In the genomic region with DNA sequence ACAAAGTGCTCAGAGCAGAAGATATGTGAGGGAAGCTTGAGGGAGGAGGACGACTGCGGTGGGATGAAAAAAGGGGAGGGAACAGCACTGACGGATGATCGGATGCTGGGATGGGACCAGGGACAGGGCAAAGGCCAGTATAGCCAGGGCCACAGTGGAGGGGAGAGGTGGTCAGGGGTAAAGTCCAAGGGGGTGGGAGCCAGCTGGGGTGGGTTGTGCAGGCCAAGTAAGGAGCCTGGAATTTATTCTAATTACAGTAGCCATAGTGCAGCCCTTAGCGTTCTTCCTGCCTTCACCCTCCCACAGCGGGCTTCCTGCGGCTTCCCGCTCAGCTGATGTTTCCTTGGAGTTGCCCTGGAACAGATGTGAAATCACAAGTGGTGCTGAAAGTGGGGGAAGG, we compare ENCODE assay signal across 27 cellular contexts. TPM values are rescaled to one million over a fixed set of nuclear protein-coding genes. Genes with fewer than 3 reads are reported as not detected.
DNase-seq lines count a peak whose midpoint lies in the region; ATAC-seq, FAIRE-seq and TF ChIP-seq lines count a peak whose summit lies in the region.
"Had no signal": no experiment of that assay in that cellular context is flagged by ENCODE, and none has a peak within 500 bp of the region (broad histone marks: within the 10 kb centered on the region; RNA-seq: fewer than 3 reads in every experiment).

No MANE protein-coding gene starts in this region.

- FAIRE-seq in GM12892 (lab: Jason Lieb, UNC) = no peak

- H3K4me1 ChIP-seq in mesendoderm (ENCODE audit: control insufficient read depth, low read depth, low read length) (no peaks in the 10 kb centered on the region), left lung (no peaks in the 10 kb centered on the region)
- H3K4me1 ChIP-seq: psoas muscle had no signal

- peak; percentile 30 for DNase-seq in AG08395 (ENCODE audit: low spot score)
- DNase-seq in HuH-7 (ENCODE audit: low spot score) = peak; percentile 61
- DNase-seq in foreskin melanocyte = peak; percentile 18
- peak; percentile 28 for DNase-seq in mesendoderm
- DNase-seq in GM12892 (ENCODE audit: insufficient read length) = no peak
- no peak for DNase-seq in left lung
- no peak for DNase-seq in effector CD4-positive, alpha-beta T cell
- no peak for DNase-seq in retina
- DNase-seq: activated CD4-positive, alpha-beta T cell treated with anti-CD3 and anti-CD28 coated beads for 48 hours; activated CD8-positive, alpha-beta memory T cell treated with anti-CD3 and anti-CD28 coated beads for 24 hours; activated gamma-delta T cell; activated T-cell treated with anti-CD3 and anti-CD28 coated beads, Interleukin-2, amount 50 U/mL, for 24 hours; dorsolateral prefrontal cortex; GM23248; head of caudate nucleus; NCI-H1048; NCI-H187; NCI-H2171 treated with DMSO at 0.1 percent for 48 hours; NCI-H524; PC-9; psoas muscle; SHP77; stimulated activated CD8-positive, alpha-beta memory T cell treated with anti-CD3 and anti-CD28 coated beads, Interleukin-4, amount 100 ng/mL, for 48 hours had no signal

- H3K36me3 ChIP-seq in mesendoderm (ENCODE audit: control insufficient read depth, insufficient read depth, low read length) (no peaks in the 10 kb centered on the region), left lung (no peaks in the 10 kb centered on the region)
- H3K36me3 ChIP-seq: tibial nerve had no signal

- H3K9ac ChIP-seq in mesendoderm (ENCODE audit: low read length) = no peak overlapping the region
- H3K9ac ChIP-seq: GM23248 had no signal

- no peak overlapping the region for H3K56ac ChIP-seq in mesendoderm (ENCODE audit: low read length)

- H2BK15ac ChIP-seq in mesendoderm (replicated peaks; ENCODE audit: low read depth) = no peak overlapping the region

- no peak for TF ChIP-seq POLR2A in GM12892 (IDR thresholded peaks at IDR 0.05; ENCODE audit: low read depth, low read length)

- no peaks in the 10 kb centered on the region for H3K9me3 ChIP-seq in left lung
- H3K9me3 ChIP-seq: psoas muscle, tibial nerve had no signal

- WGBS in mesendoderm (ENCODE audit: extremely low coverage, insufficient coverage, low lambda C conversion rate) = no CpG with 5 or more reads among the region's 8 CpGs

- H3K4ac ChIP-seq in mesendoderm (ENCODE audit: low read depth, low read length) = no peak overlapping the region

- H2BK120ac ChIP-seq in mesendoderm (ENCODE audit: low read depth, low read length) = no peak overlapping the region

- intact Hi-C loops in left lung (cut with DNase I) = no loop called here

- no peak overlapping the region for H3K27ac ChIP-seq in mesendoderm (ENCODE audit: low read depth, low read length)
- H3K27ac ChIP-seq in left lung = no peak overlapping the region
- H3K27ac ChIP-seq: GM23248, PC-9, psoas muscle, tibial nerve had no signal

- no peak for TF ChIP-seq CTCF in left lung (IDR thresholded peaks at IDR 0.05)

- H3K4me3 ChIP-seq in mesendoderm (ENCODE audit: low read length) = no peak overlapping the region
- H3K4me3 ChIP-seq in left lung = no peak overlapping the region
- H3K4me3 ChIP-seq: dorsolateral prefrontal cortex, GM23248, PC-9, psoas muscle, tibial nerve had no signal

- H3K79me1 ChIP-seq in mesendoderm (ENCODE audit: low read length) = no peaks in the 10 kb centered on the region

- H2AK5ac ChIP-seq in mesendoderm (ENCODE audit: low read length) = no peak overlapping the region

- no peak overlapping the region for H3K4me2 ChIP-seq in mesendoderm (ENCODE audit: low read length)
- H3K4me2 ChIP-seq: PC-9 had no signal

- H3K27me3 ChIP-seq in mesendoderm (ENCODE audit: insufficient read depth, low read length, poor library complexity) (no peaks in the 10 kb centered on the region), left lung (no peaks in the 10 kb centered on the region)
- H3K27me3 ChIP-seq: dorsolateral prefrontal cortex had no signal

- no peak overlapping the region for H3K18ac ChIP-seq in mesendoderm (ENCODE audit: low read length)

- no peak overlapping the region for H2BK5ac ChIP-seq in mesendoderm (ENCODE audit: low read length)

- H4K8ac ChIP-seq in mesendoderm (ENCODE audit: low read depth, low read length) = no peak overlapping the region

- ATAC-seq in left lung = no peak
- ATAC-seq: psoas muscle had no signal

- H3K79me2 ChIP-seq in mesendoderm (ENCODE audit: control insufficient read depth, insufficient read depth, low read length) = no peaks in the 10 kb centered on the region

- no peak overlapping the region for H3K23ac ChIP-seq in mesendoderm (ENCODE audit: low read length)

- no peak overlapping the region for H4K5ac ChIP-seq in mesendoderm (ENCODE audit: low read length)

RNA-seq across cellular contexts. Expression of a gene that starts 7.6 kb away (rescaled TPM):
- 77.8 TPM for polyA plus RNA-seq in mesendoderm (2013, experiment 1 of 2)
- 76.2 TPM for polyA plus RNA-seq in mesendoderm (2013, experiment 2 of 2)
- polyA plus RNA-seq in GM12892 (2012; ENCODE audit: missing spikeins) = 70.3 TPM
- 100 to 1,000 TPM; 121 to 122 TPM for total RNA-seq in left lung

RNA-seq across cellular contexts. Expression of a gene that starts 22.7 kb away (rescaled TPM):
- 3.5 TPM for polyA plus RNA-seq in mesendoderm (2013, experiment 1 of 2)
- 3.7 TPM for polyA plus RNA-seq in mesendoderm (2013, experiment 2 of 2)
- 14.4 TPM for polyA plus RNA-seq in GM12892 (2012; ENCODE audit: missing spikeins)
- 10 to 100 TPM; 12.5 to 19.1 TPM for total RNA-seq in left lung

RNA-seq across cellular contexts. Expression of a gene that starts 22.8 kb away (rescaled TPM):
- 16.4 TPM for polyA plus RNA-seq in mesendoderm (2013, experiment 1 of 2)
- 14.8 TPM for polyA plus RNA-seq in mesendoderm (2013, experiment 2 of 2)
- polyA plus RNA-seq in GM12892 (2012; ENCODE audit: missing spikeins) = 6.4 TPM
- total RNA-seq in left lung = 10 to 100 TPM; 40.9 to 45.0 TPM

RNA-seq across cellular contexts. Expression of a gene that starts 52.9 kb away (rescaled TPM):
- polyA plus RNA-seq in mesendoderm (2013, experiment 1 of 2) = 1.3 TPM
- polyA plus RNA-seq in mesendoderm (2013, experiment 2 of 2) = 1.1 TPM
- polyA plus RNA-seq in GM12892 (2012; ENCODE audit: missing spikeins) = 0.53 TPM
- under 1 TPM in 1 of 2 donors, not detected in 1; 0.47 TPM for total RNA-seq in left lung
- total RNA-seq: A673, GM23248, mesenteric fat pad had no signal
- polyA plus RNA-seq: BJ had no signal

RNA-seq across cellular contexts. Expression of a gene that starts 57.2 kb away (rescaled TPM):
- 16.1 TPM for polyA plus RNA-seq in mesendoderm (2013, experiment 1 of 2)
- polyA plus RNA-seq in mesendoderm (2013, experiment 2 of 2) = 15.8 TPM
- 14.0 TPM for polyA plus RNA-seq in GM12892 (2012; ENCODE audit: missing spikeins)
- 10 to 100 TPM; 41.0 to 69.5 TPM for total RNA-seq in left lung

Comparison
In these comparisons a context has a peak if more than half of its experiments do, and no peak if none do; other contexts are left out.
1. DNase-seq: peak in AG08395 (single experiment), HuH-7 (single experiment), foreskin melanocyte (single experiment) and mesendoderm (single experiment); none in GM12892 (single experiment), left lung (0 of 2), effector CD4-positive, alpha-beta T cell (single experiment) and retina (single experiment).